12 cellular contexts compared by ENCODE assay signal in the genomic region with DNA sequence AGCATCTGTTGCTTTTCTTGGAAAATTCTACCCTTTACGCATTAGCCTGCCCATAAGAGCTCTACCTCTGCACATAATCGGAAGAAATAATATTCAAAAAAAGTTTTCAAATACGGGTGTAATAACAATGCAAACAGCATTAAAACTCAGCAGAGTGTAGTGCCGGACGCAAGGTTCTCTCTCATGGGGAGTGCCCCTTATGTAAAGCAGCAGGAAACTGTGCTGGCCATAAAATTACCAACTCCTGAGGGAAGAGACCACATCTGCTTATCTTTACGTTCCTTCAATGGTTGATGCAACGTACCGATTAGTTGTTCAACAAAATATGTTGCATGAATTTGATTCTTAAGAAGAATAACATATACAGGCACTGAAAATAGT.
DNase-seq lines count a peak whose midpoint lies in the region; ATAC-seq and TF ChIP-seq lines count a peak whose summit lies in the region.
"Had no signal": no experiment of that assay in that cellular context is flagged by ENCODE, and none has a peak within 500 bp of the region (broad histone marks: within the 10 kb centered on the region; RNA-seq: fewer than 3 reads in every experiment).

No MANE protein-coding gene starts in this region.

- TF ChIP-seq POLR2A in stomach (IDR thresholded peaks at IDR 0.05) = no peak

- TF ChIP-seq CTCF in GM12875 (IDR thresholded peaks at IDR 0.05; ENCODE audit: borderline replicate concordance, insufficient read depth, low read depth, low read length) (no peak), stomach (IDR thresholded peaks at IDR 0.05) (no peak)

- DNase-seq in dermis blood vessel endothelial cell = peak; percentile 35
- DNase-seq in NCI-H2081 (lab: John Stamatoyannopoulos, UW) = no peak
- no peak for DNase-seq in stomach
- DNase-seq in activated T-cell treated with anti-CD3 and anti-CD28 coated beads, Interleukin-2, amount 50 U/mL, for 1 hour = no peak
- DNase-seq: Caco-2, KG1, ovary had no signal

- WGBS in stomach, 5 donors = 71 to 79% (median 72%) methylated on average over 8 of the region's 8 CpGs

- H3K36me3 ChIP-seq in stomach = no peaks in the 10 kb centered on the region
- H3K36me3 ChIP-seq: gastroesophageal sphincter, ovary had no signal

- ATAC-seq in GM21367 (IDR thresholded peaks at IDR 0.05; ENCODE audit: unreplicated experiment) (peak; percentile 77), HG03159 (IDR thresholded peaks at IDR 0.05; ENCODE audit: unreplicated experiment) (peak; percentile 84), HG03025 (IDR thresholded peaks at IDR 0.05; ENCODE audit: low FRiP score, unreplicated experiment) (no peak)
- ATAC-seq: gastroesophageal sphincter had no signal

- H3K4me3 ChIP-seq in GM12875 (ENCODE audit: low read depth, low read length) = peak overlapping the region; percentile 35
- H3K4me3 ChIP-seq in stomach = no peak overlapping the region
- H3K4me3 ChIP-seq: gastroesophageal sphincter, ovary had no signal

- intact Hi-C loops in stomach (cut with DNase I; ENCODE audit: low total_unique reads) = loop anchor here (10.0 kb wide), 1 partner anchor 224 kb away; no protein-coding TSS in a partner anchor

- H3K27me3 ChIP-seq in stomach = no peaks in the 10 kb centered on the region
- H3K27me3 ChIP-seq: gastroesophageal sphincter, ovary had no signal

- TF ChIP-seq EP300 in stomach (IDR thresholded peaks at IDR 0.05) = no peak

- H3K27ac ChIP-seq in stomach = no peak overlapping the region
- H3K27ac ChIP-seq: gastroesophageal sphincter, ovary had no signal

- peaks cover 0 to 4% (median 2%) of the 10 kb centered on the region in 4 donors for H3K9me3 ChIP-seq in stomach
- H3K9me3 ChIP-seq: Caco-2, ovary had no signal

- H3K4me1 ChIP-seq in stomach = peaks cover 0 to 17% (median 12%) of the 10 kb centered on the region in 4 donors
